ENCODE assay signal across 18 cellular contexts in the genomic region with DNA sequence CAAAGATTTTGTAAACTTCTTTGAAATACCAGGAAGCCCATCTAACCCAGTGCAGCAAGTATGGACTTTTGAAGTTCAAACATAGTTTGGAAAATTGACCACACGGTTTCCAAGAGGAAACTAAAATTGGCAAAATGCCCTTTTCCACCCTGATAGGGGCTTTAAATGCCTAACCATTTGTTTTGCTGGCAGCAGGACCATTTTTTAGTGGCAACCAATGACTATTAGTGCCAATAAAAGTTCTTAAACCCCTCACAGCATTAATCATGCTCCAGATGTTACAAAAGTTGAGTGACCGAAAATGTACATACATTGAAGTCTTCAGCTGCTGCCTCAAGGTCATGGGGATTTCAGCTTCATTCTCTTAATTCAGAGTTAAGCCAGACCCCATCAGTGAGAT. TPM values are rescaled to one million over a fixed set of nuclear protein-coding genes. Genes with fewer than 3 reads are reported as not detected.
DNase-seq lines count a peak whose midpoint lies in the region; ATAC-seq and TF ChIP-seq lines count a peak whose summit lies in the region.
"Had no signal": no experiment of that assay in that cellular context is flagged by ENCODE, and none has a peak within 500 bp of the region (broad histone marks: within the 10 kb centered on the region; RNA-seq: fewer than 3 reads in every experiment).

No MANE protein-coding gene starts in this region.

- no peaks in the 10 kb centered on the region for H4K20me1 ChIP-seq in mammary epithelial cell (ENCODE audit: insufficient read depth, low read length)

- BruUV-seq in mammary epithelial cell (replicated peaks; lab: Mats Ljungman, UMichigan), result no TSS peak

- H3K4me1 ChIP-seq in mammary epithelial cell (ENCODE audit: insufficient read depth, low read length) (peaks cover 19% of the 10 kb centered on the region), mesendoderm (ENCODE audit: control insufficient read depth, low read depth, low read length) (no peaks in the 10 kb centered on the region), tibial artery (peaks cover 0 to 64% (median 29%) of the 10 kb centered on the region in 4 donors)

- H3K56ac ChIP-seq in mesendoderm (ENCODE audit: low read length), result no peak overlapping the region

- H3K4me3 ChIP-seq in mammary epithelial cell (replicated peaks in 1 of 3; ENCODE audit: insufficient read depth in 1 of 3, low read depth in 2 of 3, low read length in 3 of 3) (no peak overlapping the region), mesendoderm (ENCODE audit: low read length) (no peak overlapping the region), tibial artery (no peak overlapping the region)
- H3K4me3 ChIP-seq: esophagus muscularis mucosa, right atrium auricular region had no signal

- CTCF ChIA-PET in mammary epithelial cell (lab: Charles Lee; ENCODE audit: low non-redundant PET), result no interaction called here
- CTCF ChIA-PET in T-cell (lab: Charles Lee), result interaction anchor here in 1 of 2 donors (0.5 kb wide), 1 partner anchor 220 kb away, joined by 4 read pairs; no protein-coding TSS in a partner anchor

- intact Hi-C loops in mammary epithelial cell (cut with micrococcal nuclease), result no loop called here
- intact Hi-C loops in tibial artery (cut with DNase I; ENCODE audit: low total_unique reads), result no loop called here

- no peaks in the 10 kb centered on the region for H3K36me3 Mint-ChIP-seq in T-cell
- H3K36me3 Mint-ChIP-seq: CD8-positive, alpha-beta T cell had no signal

- no peak overlapping the region for H3K23ac ChIP-seq in mesendoderm (ENCODE audit: low read length)

- no peak overlapping the region for H2AFZ ChIP-seq in mammary epithelial cell (ENCODE audit: low read depth, low read length)

- no peak overlapping the region for H3K27ac Mint-ChIP-seq in T-cell
- H3K27ac Mint-ChIP-seq: activated CD8-positive, alpha-beta T cell treated with anti-CD3 and anti-CD28 coated beads for 36 hours; activated T-helper 2 cell treated with anti-CD3 and anti-CD28 coated beads, Interferon-gamma antibody, Interleukin-2, Interleukin-4, amounts not matched to agents 10 μg/mL and 5 μg/mL and 100 μg/mL, durations not matched to agents 14 hours and 24 hours and 36 hours; CD8-positive, alpha-beta T cell; stimulated activated naive CD8-positive, alpha-beta T cell treated with anti-CD3 and anti-CD28 coated beads, Interleukin-15, amount 100 ng/mL, for 72 hours had no signal

- H3K79me2 ChIP-seq in mammary epithelial cell (ENCODE audit: insufficient read depth, low read length) (no peaks in the 10 kb centered on the region), mesendoderm (ENCODE audit: control insufficient read depth, insufficient read depth, low read length) (no peaks in the 10 kb centered on the region)

- H3K27ac ChIP-seq in mammary epithelial cell (ENCODE audit: insufficient read depth, low read depth, low read length) (no peak overlapping the region), mesendoderm (ENCODE audit: low read depth, low read length) (no peak overlapping the region), tibial artery (peak overlapping the region; percentile 18 to 27)
- H3K27ac ChIP-seq: 22Rv1, esophagus muscularis mucosa had no signal

- no peaks in the 10 kb centered on the region for H3K36me3 ChIP-seq in mammary epithelial cell (ENCODE audit: insufficient read depth, low read length)
- H3K36me3 ChIP-seq in mesendoderm (ENCODE audit: control insufficient read depth, insufficient read depth, low read length), result no peaks in the 10 kb centered on the region
- H3K36me3 ChIP-seq in tibial artery, result no peaks in the 10 kb centered on the region
- H3K36me3 ChIP-seq: esophagus muscularis mucosa, right atrium auricular region had no signal

- H3K9me3 ChIP-seq in mammary epithelial cell (replicated peaks; ENCODE audit: insufficient read depth, low read length) (no peaks in the 10 kb centered on the region), tibial artery (no peaks in the 10 kb centered on the region)
- H3K9me3 ChIP-seq: esophagus muscularis mucosa, right atrium auricular region had no signal

- no peak overlapping the region for H2BK120ac ChIP-seq in mesendoderm (ENCODE audit: low read depth, low read length)

- H2BK5ac ChIP-seq in mesendoderm (ENCODE audit: low read length), result no peak overlapping the region

- peak overlapping the region; percentile 39 for H4K8ac ChIP-seq in mesendoderm (ENCODE audit: low read depth, low read length)

- H3K4ac ChIP-seq in mesendoderm (ENCODE audit: low read depth, low read length), result no peak overlapping the region

- DNase-seq in DMS 273 (lab: John Stamatoyannopoulos, UW; ENCODE audit: unreplicated experiment) (peak; percentile 51), DMS 273 treated with DMSO at 0.1 percent for 48 hours (lab: John Stamatoyannopoulos, UW) (no peak), mammary epithelial cell (no peak), mesendoderm (no peak), tibial artery (no peak), NCI-H524 treated with DMSO at 0.1 percent for 48 hours (lab: John Stamatoyannopoulos, UW) (no peak), T-cell (no peak), NCI-H1436 treated with DMSO at 0.1 percent for 48 hours (lab: John Stamatoyannopoulos, UW) (no peak)
- DNase-seq: activated CD8-positive, alpha-beta T cell treated with anti-CD3 and anti-CD28 coated beads for 36 hours; CD8-positive, alpha-beta T cell; Kasumi-1; NCI-H187; SHP77; stimulated activated naive CD8-positive, alpha-beta T cell treated with anti-CD3 and anti-CD28 coated beads, Interleukin-15, amount 100 ng/mL, for 72 hours had no signal

- POLR2A ChIA-PET in T-cell (lab: Charles Lee), result no interaction called here

- H3K9ac ChIP-seq in mammary epithelial cell (ENCODE audit: insufficient read depth, low read length) (no peak overlapping the region), mesendoderm (ENCODE audit: low read length) (no peak overlapping the region)

- dilution Hi-C loops in mammary epithelial cell (cut with HindIII; ENCODE audit: low sequenced_read_pairs), result loop anchor here (5.0 kb wide), 1 partner anchor 33 kb away; no protein-coding TSS in a partner anchor

- H3K4me1 Mint-ChIP-seq in T-cell, result no peaks in the 10 kb centered on the region
- H3K4me1 Mint-ChIP-seq: stimulated activated naive CD8-positive, alpha-beta T cell treated with anti-CD3 and anti-CD28 coated beads, Interleukin-15, amount 100 ng/mL, for 72 hours had no signal

- no peaks in the 10 kb centered on the region for H3K27me3 Mint-ChIP-seq in T-cell
- H3K27me3 Mint-ChIP-seq: activated CD8-positive, alpha-beta T cell treated with anti-CD3 and anti-CD28 coated beads for 36 hours; stimulated activated naive CD8-positive, alpha-beta T cell treated with anti-CD3 and anti-CD28 coated beads, Interleukin-15, amount 100 ng/mL, for 72 hours had no signal

- no peak for ATAC-seq in T-cell (replicated peaks in 1 of 4)
- ATAC-seq: activated CD8-positive, alpha-beta T cell treated with anti-CD3 and anti-CD28 coated beads for 36 hours; CD8-positive, alpha-beta T cell; stimulated activated naive CD8-positive, alpha-beta T cell treated with anti-CD3 and anti-CD28 coated beads, Interleukin-15, amount 100 ng/mL, for 72 hours had no signal

- in situ Hi-C loops in mammary epithelial cell (cut with MboI; ENCODE audit: low sequenced_read_pairs in 2 of 2), result no loop called here

- H3K9me3 Mint-ChIP-seq in T-cell, result no peaks in the 10 kb centered on the region
- H3K9me3 Mint-ChIP-seq: activated CD8-positive, alpha-beta T cell treated with anti-CD3 and anti-CD28 coated beads for 36 hours; activated T-helper 2 cell treated with anti-CD3 and anti-CD28 coated beads, Interferon-gamma antibody, Interleukin-2, Interleukin-4, amounts not matched to agents 10 μg/mL and 5 μg/mL and 100 μg/mL, durations not matched to agents 14 hours and 24 hours and 36 hours; CD8-positive, alpha-beta T cell; stimulated activated naive CD8-positive, alpha-beta T cell treated with anti-CD3 and anti-CD28 coated beads, Interleukin-15, amount 100 ng/mL, for 72 hours had no signal

- whole genome bisulfite sequencing in mammary epithelial cell (ENCODE audit: low coverage, missing lambda C conversion rate), result 85% methylated on average over 2 of the region's 2 CpGs
- no CpG with 5 or more reads among the region's 2 CpGs for WGBS in mesendoderm (ENCODE audit: extremely low coverage, insufficient coverage, low lambda C conversion rate)

- H2BK15ac ChIP-seq in mesendoderm (replicated peaks; ENCODE audit: low read depth), result no peak overlapping the region

- no peak overlapping the region for H3K18ac ChIP-seq in mesendoderm (ENCODE audit: low read length)

- TF ChIP-seq CTCF in mammary epithelial cell (conservative IDR thresholded peaks at IDR 0.05 in 1 of 2, IDR thresholded peaks at IDR 0.05 in 1 of 2; ENCODE audit: extremely low read depth in 1 of 2, insufficient read depth in 1 of 2, low read depth in 1 of 2, low read length in 2 of 2) (no peak), tibial artery (IDR thresholded peaks at IDR 0.05) (no peak)

- H2AK5ac ChIP-seq in mesendoderm (ENCODE audit: low read length), result no peak overlapping the region

- H3K79me1 ChIP-seq in mesendoderm (ENCODE audit: low read length), result no peaks in the 10 kb centered on the region

- H3K4me3 Mint-ChIP-seq in T-cell, result no peak overlapping the region
- H3K4me3 Mint-ChIP-seq: activated CD8-positive, alpha-beta T cell treated with anti-CD3 and anti-CD28 coated beads for 36 hours; CD8-positive, alpha-beta T cell; stimulated activated naive CD8-positive, alpha-beta T cell treated with anti-CD3 and anti-CD28 coated beads, Interleukin-15, amount 100 ng/mL, for 72 hours had no signal

- H3K27me3 ChIP-seq in mammary epithelial cell (ENCODE audit: insufficient read depth, low read length) (no peaks in the 10 kb centered on the region), mesendoderm (ENCODE audit: insufficient read depth, low read length, poor library complexity) (no peaks in the 10 kb centered on the region), tibial artery (no peaks in the 10 kb centered on the region)
- H3K27me3 ChIP-seq: esophagus muscularis mucosa, right atrium auricular region had no signal

- peak overlapping the region; percentile 53 for H3K4me2 ChIP-seq in mammary epithelial cell (ENCODE audit: insufficient read depth, low read depth, low read length)
- no peak overlapping the region for H3K4me2 ChIP-seq in mesendoderm (ENCODE audit: low read length)

- H4K5ac ChIP-seq in mesendoderm (ENCODE audit: low read length), result no peak overlapping the region

RNA-seq across cellular contexts. Expression of a gene that starts 46.4 kb away (rescaled TPM):
- total RNA-seq in mammary epithelial cell, result 100 to 1,000 TPM; 109 to 117 TPM
- 37.1 TPM for polyA plus RNA-seq in mammary epithelial cell
- polyA minus RNA-seq in mammary epithelial cell, result 48.6 TPM
- 217 TPM for polyA plus RNA-seq in mesendoderm (2013, experiment 1 of 2)
- 221 TPM for polyA plus RNA-seq in mesendoderm (2013, experiment 2 of 2)
- 1 to 10 TPM in 2 of 5 donors, under 1 TPM in 1, not detected in 2; 0.56 to 1.1 (median 1.0) TPM for total RNA-seq in T-cell

Comparison
In these comparisons a context has a peak if more than half of its experiments do, and no peak if none do; other contexts are left out.
1. H3K27ac ChIP-seq: peak in tibial artery (2 of 2); none in mammary epithelial cell (single experiment) and mesendoderm (single experiment).
2. RNA of a gene that starts 46.4 kb away (total RNA-seq): 109 to 117 TPM in mammary epithelial cell; 0.56 to 1.1 TPM in T-cell; every median in the first group is over 10 times any median in the second.